Comparison of ENCODE assay signal across 18 cellular contexts in genomic region chr2:17869128-17869527, GRCh38. TPM values are rescaled to one million over a fixed set of nuclear protein-coding genes. Genes with fewer than 3 reads are reported as not detected.
DNase-seq lines count a peak whose midpoint lies in the region; ATAC-seq, FAIRE-seq and TF ChIP-seq lines count a peak whose summit lies in the region.
"Had no signal": no experiment of that assay in that cellular context is flagged by ENCODE, and none has a peak within 500 bp of the region (broad histone marks: within the 10 kb centered on the region; RNA-seq: fewer than 3 reads in every experiment).

No MANE protein-coding gene starts in this region.

- TF ChIP-seq CTCF in MCF 10A (IDR thresholded peaks at IDR 0.05; ENCODE audit: unreplicated experiment) (no peak), breast epithelium (IDR thresholded peaks at IDR 0.05) (no peak), WTC11 (IDR thresholded peaks at IDR 0.05) (no peak)

- H3K4me1 ChIP-seq in breast epithelium, result no peaks in the 10 kb centered on the region
- H3K4me1 ChIP-seq: gastroesophageal sphincter, HAP-1 had no signal

- H3K9me3 ChIP-seq in breast epithelium, result no peaks in the 10 kb centered on the region
- H3K9me3 ChIP-seq: gastroesophageal sphincter, HAP-1 had no signal

- H3K27ac Mint-ChIP-seq in MCF 10A (ENCODE audit: low read depth, unreplicated experiment) (no peak overlapping the region), WTC11 (no peak overlapping the region)

- intact Hi-C loops in MCF 10A (cut with micrococcal nuclease), result no loop called here
- intact Hi-C loops in breast epithelium (cut with DNase I; ENCODE audit: low total_unique reads), result no loop called here
- intact Hi-C loops in left colon (cut with DNase I, micrococcal nuclease), result no loop called here

- H3K4me3 ChIP-seq in breast epithelium, result no peak overlapping the region
- H3K4me3 ChIP-seq: gastroesophageal sphincter, HAP-1, SK-N-MC had no signal

- no TSS peak for BruUV-seq in MCF 10A (replicated peaks; lab: Mats Ljungman, UMichigan)

- CTCF ChIA-PET in MCF 10A (lab: Yijun Ruan, JAX) (interaction anchor here (0.6 to 1.3 kb wide), 3 partner anchors 17 to 340 kb away, joined by 3 to 6 read pairs (median 5); no protein-coding TSS in a partner anchor), WTC11 (lab: Charles Lee) (no interaction called here)

- H3K27me3 Mint-ChIP-seq in MCF 10A (ENCODE audit: insufficient read depth, unreplicated experiment) (no peaks in the 10 kb centered on the region), WTC11 (ENCODE audit: low read depth) (peaks cover 3% of the 10 kb centered on the region; the same call in 1 of the 2 replicates)

- H3K9me3 Mint-ChIP-seq in MCF 10A (ENCODE audit: unreplicated experiment) (no peaks in the 10 kb centered on the region), WTC11 (no peaks in the 10 kb centered on the region)

- no peak overlapping the region for H3K4me3 Mint-ChIP-seq in MCF 10A (ENCODE audit: unreplicated experiment)
- H3K4me3 Mint-ChIP-seq in WTC11, result no peak overlapping the region

- H3K27ac ChIP-seq in breast epithelium, result no peak overlapping the region
- H3K27ac ChIP-seq: gastroesophageal sphincter, SK-N-MC, VCaP had no signal

- POLR2A ChIA-PET in MCF 10A (lab: Yijun Ruan, JAX), result interaction anchor here (0.6 kb wide), 1 partner anchor 55 kb away, joined by 3 read pairs; no protein-coding TSS in a partner anchor
- POLR2A ChIA-PET in WTC11 (lab: Charles Lee), result no interaction called here

- H3K36me3 Mint-ChIP-seq in MCF 10A (ENCODE audit: insufficient read depth, unreplicated experiment), result no peaks in the 10 kb centered on the region
- H3K36me3 Mint-ChIP-seq in WTC11, result no peaks in the 10 kb centered on the region

- ATAC-seq in WTC11 (no peak), left colon (no peak)
- ATAC-seq: gastroesophageal sphincter had no signal

- no peak for TF ChIP-seq POLR2A in breast epithelium (IDR thresholded peaks at IDR 0.05)

- peak; percentile 9 for FAIRE-seq in HTR-8/SVneo (lab: Jason Lieb, UNC)

- no peaks in the 10 kb centered on the region for H3K27me3 ChIP-seq in breast epithelium
- H3K27me3 ChIP-seq: gastroesophageal sphincter had no signal

- no peaks in the 10 kb centered on the region for H3K36me3 ChIP-seq in breast epithelium
- H3K36me3 ChIP-seq: gastroesophageal sphincter, HAP-1 had no signal

- peak; percentile 50 for DNase-seq in MCF 10A (ENCODE audit: unreplicated experiment)
- DNase-seq in breast epithelium (ENCODE audit: low spot score in 2 of 2), result no peak
- DNase-seq in HTR-8/SVneo (ENCODE audit: insufficient read length, low spot score), result no peak
- DNase-seq in WTC11 (ENCODE audit: low spot score), result no peak
- DNase-seq in renal cortical epithelial cell (ENCODE audit: low read depth), result peak; percentile 50
- DNase-seq in D341Med (ENCODE audit: low spot score), result no peak
- no peak for DNase-seq in left colon
- no peak for DNase-seq in COR-L47 (lab: John Stamatoyannopoulos, UW)
- DNase-seq: caudate nucleus; DMS 273 treated with DMSO at 0.1 percent for 48 hours; MM.1S; NCI-H2171 treated with DMSO at 0.1 percent for 48 hours; NK-92 treated with Interleukin-12 subunit alpha and Interleukin-12 subunit beta, amount 100 ng/mL, for 24 hours had no signal

- H3K4me1 Mint-ChIP-seq in MCF 10A (ENCODE audit: insufficient read depth, unreplicated experiment) (no peaks in the 10 kb centered on the region), WTC11 (no peaks in the 10 kb centered on the region)

TF ChIP-seq in WTC11, 78 proteins besides CTCF, POLR2A, EP300 and RAD21:
- no peak for TF ChIP-seq TEAD4 (CRISPR knock-in tag; IDR thresholded peaks at IDR 0.05)
- TF ChIP-seq CREM (CRISPR knock-in tag; IDR thresholded peaks at IDR 0.05), result 0 out of 2 replicates have a peak, but pooled peaks have one; percentile 25

RNA-seq across cellular contexts. Expression of gene KCNS3, which starts 9.3 kb away (rescaled TPM):
- total RNA-seq in MCF 10A (2022), result 0.84 and 1.7 TPM in 2 replicates
- total RNA-seq in breast epithelium, result 10 to 100 TPM; 16.0 to 76.4 (median 61.6) TPM
- total RNA-seq in WTC11 (2021), result 17.4 to 25.2 TPM (median 18.1 TPM) in 3 replicates
- total RNA-seq in renal cortical epithelial cell, result 45.1 and 70.9 TPM in 2 replicates
- total RNA-seq in left colon, result 10 to 100 TPM; 19.0 to 21.2 TPM

RNA-seq across cellular contexts. Expression of gene MSGN1, which starts 52.9 kb away (rescaled TPM):
- total RNA-seq in MCF 10A (2022) (not detected in 2 replicates), breast epithelium (not detected), WTC11 (2021) (not detected in 3 replicates), renal cortical epithelial cell (not detected in 2 replicates), left colon (not detected)
- total RNA-seq: gastroesophageal sphincter, omental fat pad had no signal

Comparison
In these comparisons a context has a peak if more than half of its experiments do, and no peak if none do; other contexts are left out.
1. DNase-seq: peak in MCF 10A (single experiment) and renal cortical epithelial cell (single experiment); none in breast epithelium (0 of 2), HTR-8/SVneo (single experiment), WTC11 (single experiment), D341Med (single experiment), left colon (0 of 2) and COR-L47 (single experiment).